Comparison of ENCODE assay signal across 29 cellular contexts in genomic region chr16:48136547-48137360, GRCh38. TPM values are rescaled to one million over a fixed set of nuclear protein-coding genes. Genes with fewer than 3 reads are reported as not detected.
DNase-seq lines count a peak whose midpoint lies in the region; ATAC-seq and TF ChIP-seq lines count a peak whose summit lies in the region.
"Had no signal": no experiment of that assay in that cellular context is flagged by ENCODE, and none has a peak within 500 bp of the region (broad histone marks: within the 10 kb centered on the region; RNA-seq: fewer than 3 reads in every experiment).

No MANE protein-coding gene starts in this region.

- H3K36me3 ChIP-seq in right lobe of liver: no peaks in the 10 kb centered on the region
- H3K36me3 ChIP-seq in thyroid gland: no peaks in the 10 kb centered on the region
- H3K36me3 ChIP-seq: BE2C, esophagus muscularis mucosa, prostate gland, vagina had no signal

- H3K9me3 ChIP-seq in right lobe of liver: no peaks in the 10 kb centered on the region
- no peaks in the 10 kb centered on the region for H3K9me3 ChIP-seq in thyroid gland
- H3K9me3 ChIP-seq: BE2C, esophagus muscularis mucosa, prostate gland, vagina had no signal

- H3K27me3 ChIP-seq in right lobe of liver (no peaks in the 10 kb centered on the region), thyroid gland (no peaks in the 10 kb centered on the region)
- H3K27me3 ChIP-seq: BE2C, esophagus muscularis mucosa, vagina had no signal

- H3K4me1 ChIP-seq in right lobe of liver: no peaks in the 10 kb centered on the region
- peaks cover 27 to 43% of the 10 kb centered on the region in 2 donors for H3K4me1 ChIP-seq in thyroid gland
- H3K4me1 ChIP-seq: BE2C, prostate gland, vagina had no signal

- TF ChIP-seq CTCF in fibroblast of pulmonary artery (IDR thresholded peaks at IDR 0.05; ENCODE audit: low read length, missing control alignments): no peak
- no peak for TF ChIP-seq CTCF in right lobe of liver (IDR thresholded peaks at IDR 0.05)
- TF ChIP-seq CTCF in thyroid gland (IDR thresholded peaks at IDR 0.05): peak in 2 of 6 experiments; percentile 14 to 28

- intact Hi-C loops in Right ventricle myocardium superior (cut with DNase I) (no loop called here), cardiac septum (cut with DNase I) (no loop called here), right lobe of liver (cut with DNase I) (no loop called here), thyroid gland (cut with DNase I) (no loop called here)

- H3K4me3 ChIP-seq in fibroblast of pulmonary artery (replicated peaks; ENCODE audit: low read depth, low read length) (no peak overlapping the region), right lobe of liver (no peak overlapping the region), thyroid gland (replicated peaks in 1 of 3) (no peak overlapping the region)
- H3K4me3 ChIP-seq: esophagus muscularis mucosa, prostate gland, vagina had no signal

- 66% methylated on average over 9 of the region's 9 CpGs for WGBS in right lobe of liver (ENCODE audit: insufficient coverage, low coverage, low lambda C conversion rate, missing lambda C conversion rate)
- 35 to 52% methylated on average over 9 of the region's 9 CpGs for WGBS in thyroid gland, 2 donors

- DNase-seq in Right ventricle myocardium superior (no peak), cardiac septum (ENCODE audit: low spot score) (no peak), fibroblast of pulmonary artery (ENCODE audit: low read depth) (peak; percentile 60), right lobe of liver (no peak), thyroid gland (peak; percentile 40 to 50), NCI-H1105 (lab: John Stamatoyannopoulos, UW) (no peak), medulla oblongata (ENCODE audit: extremely low spot score) (no peak)
- DNase-seq: activated CD4-positive, CD25-positive, alpha-beta regulatory T cell treated with anti-CD3 and anti-CD28 coated beads, Interleukin-2, amount 50 U/mL, for 72 hours; BE2C; central memory CD4-positive, alpha-beta T cell; effector CD4-positive, alpha-beta T cell; glutamatergic neuron; GOT3; mammary epithelial cell; natural killer cell; NCI-H1048; NCI-H2029; NCI-H526; SHP77; stimulated activated CD4-positive, alpha-beta T cell treated with anti-CD3 and anti-CD28 coated beads, Interleukin-12 subunit alpha, Interleukin-12 subunit beta, amount 100 ng/mL, for 4 hours; stimulated activated CD8-positive, alpha-beta memory T cell treated with anti-CD3 and anti-CD28 coated beads, Interleukin-4, amount 100 ng/mL, for 48 hours had no signal

- H3K27ac ChIP-seq in right lobe of liver: no peak overlapping the region
- H3K27ac ChIP-seq in thyroid gland: peak overlapping the region; percentile 17 to 53 (median 36)
- H3K27ac ChIP-seq: esophagus muscularis mucosa, KMS-11, prostate gland, vagina had no signal

- ATAC-seq in Right ventricle myocardium superior (ENCODE audit: poor library complexity) (peak; percentile 78), right lobe of liver (peak; percentile 26 to 88 (median 61)), GM19328 (IDR thresholded peaks at IDR 0.05; ENCODE audit: unreplicated experiment) (no peak)
- ATAC-seq: natural killer cell had no signal

- TF ChIP-seq POLR2A in right lobe of liver (IDR thresholded peaks at IDR 0.05) (no peak), thyroid gland (IDR thresholded peaks at IDR 0.05) (no peak)

RNA-seq across cellular contexts. Expression of gene ABCC12, which starts 19.0 kb away (rescaled TPM):
- not detected for total RNA-seq in Right ventricle myocardium superior
- total RNA-seq in cardiac septum: not detected
- under 1 TPM in 1 of 6 experiments, not detected in 5; 0.07 TPM for total RNA-seq in right lobe of liver
- under 1 TPM in 1 of 4 donors, not detected in 3; 0.13 TPM for total RNA-seq in thyroid gland
- total RNA-seq: A172; activated T-helper 2 cell treated with anti-CD3 and anti-CD28 coated beads, Interferon-gamma antibody, Interleukin-2, Interleukin-4, amounts not matched to agents 10 μg/mL and 5 μg/mL and 100 μg/mL, durations not matched to agents 14 hours and 24 hours and 36 hours; esophagus muscularis mucosa; mammary epithelial cell; natural killer cell; T-helper 2 cell treated with Interferon-gamma antibody and Interleukin-4, amounts not matched to agents 100 ng/mL and 5 ng/mL, for 36 hours; vagina had no signal

Comparison
In these comparisons a context has a peak if more than half of its experiments do, and no peak if none do; other contexts are left out.
1. DNase-seq: peak in fibroblast of pulmonary artery (single experiment) and thyroid gland (2 of 2); none in Right ventricle myocardium superior (single experiment), cardiac septum (single experiment), right lobe of liver (0 of 3), NCI-H1105 (single experiment) and medulla oblongata (single experiment).
2. H3K27ac ChIP-seq: peak in thyroid gland (3 of 3); none in right lobe of liver (0 of 3).